In the genomic region with DNA sequence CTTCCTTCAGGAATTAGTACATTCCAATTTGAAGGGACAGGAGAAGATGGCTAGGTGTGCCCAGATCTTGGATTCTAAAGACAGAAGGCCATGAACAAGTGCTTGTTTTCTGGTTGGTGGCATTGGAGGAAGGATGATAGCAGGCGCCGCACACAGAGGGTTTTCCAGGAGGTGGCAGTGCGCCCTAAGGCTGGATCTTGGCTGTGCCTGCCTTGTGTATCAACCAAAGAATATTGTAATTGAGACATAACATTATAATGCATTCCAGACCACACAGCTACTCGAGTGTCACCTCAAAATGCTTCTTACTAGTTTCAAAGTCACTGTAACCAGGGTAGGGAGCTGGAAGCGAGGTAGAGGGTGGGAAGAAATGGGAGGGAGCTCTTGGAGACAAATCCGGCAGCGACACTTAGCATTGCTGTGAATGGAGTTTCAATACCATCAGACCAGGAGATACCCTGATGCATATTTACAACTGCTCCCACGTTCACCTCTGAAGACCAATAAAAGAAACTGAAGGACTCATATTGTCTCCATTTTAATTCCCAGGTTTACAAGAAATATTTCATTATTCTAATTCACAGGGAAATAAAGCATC, we compare ENCODE assay signal across 8 cellular contexts. TPM values are rescaled to one million over a fixed set of nuclear protein-coding genes. Genes with fewer than 3 reads are reported as not detected.
DNase-seq lines count a peak whose midpoint lies in the region; ATAC-seq, FAIRE-seq and TF ChIP-seq lines count a peak whose summit lies in the region.

No MANE protein-coding gene starts in this region.

- TF ChIP-seq CTCF in AG09309 (IDR thresholded peaks at IDR 0.05; ENCODE audit: control insufficient read depth, insufficient read depth, low read depth, low read length, missing control alignments), result peak; percentile 96
- TF ChIP-seq CTCF in endothelial cell of umbilical vein (IDR thresholded peaks at IDR 0.05; ENCODE audit: extremely low read depth in 1 of 2, insufficient read depth in 1 of 2, low read depth in 1 of 2, low read length in 2 of 2), result peak; percentile 83 to 88

- H3K4me2 ChIP-seq in endothelial cell of umbilical vein (ENCODE audit: insufficient read depth, low read length), result no peak overlapping the region
- no peak overlapping the region for H3K4me2 ChIP-seq in mesenchymal stem cell (ENCODE audit: low read length, poor library complexity, severe bottlenecking)

- H3K18ac ChIP-seq in mesenchymal stem cell (ENCODE audit: low read depth in 1 of 2, low read length in 2 of 2), result peak overlapping the region in 1 of 2 experiments; percentile 11

- H3K9me1 ChIP-seq in endothelial cell of umbilical vein (replicated peaks; ENCODE audit: control insufficient read depth, extremely low read depth, insufficient read depth, low read length), result no peaks in the 10 kb centered on the region

- no peak overlapping the region for H2BK15ac ChIP-seq in mesenchymal stem cell (ENCODE audit: low read depth, poor library complexity, severe bottlenecking)

- no peaks in the 10 kb centered on the region for H3K79me2 ChIP-seq in endothelial cell of umbilical vein (ENCODE audit: control insufficient read depth, insufficient read depth, low read length)

- POLR2A ChIA-PET in HEK293T (lab: Yijun Ruan, JAX), result no interaction called here
- POLR2A ChIA-PET in endothelial cell of umbilical vein (lab: Charles Lee), result interaction anchor here (0.6 kb wide), 1 partner anchor 489 kb away, joined by 3 read pairs; no protein-coding TSS in a partner anchor

- no peak overlapping the region for H3K23ac ChIP-seq in mesenchymal stem cell (ENCODE audit: low read length in 2 of 2)

- H3K27me3 ChIP-seq in endothelial cell of umbilical vein (ENCODE audit: control insufficient read depth in 2 of 2, insufficient read depth in 2 of 2, low read length in 2 of 2) (peaks cover 0 to 5% of the 10 kb centered on the region in 2 experiments), mesenchymal stem cell (ENCODE audit: control insufficient read depth in 1 of 2, insufficient read depth in 1 of 2, low read length in 2 of 2) (no peaks in the 10 kb centered on the region)

- no peak overlapping the region for H3K9ac ChIP-seq in endothelial cell of umbilical vein (replicated peaks; ENCODE audit: extremely low read depth, insufficient read depth, low read length)
- H3K9ac ChIP-seq in mesenchymal stem cell (ENCODE audit: low read length), result peak overlapping the region; percentile 23

- no peak overlapping the region for H3K4me3 Mint-ChIP-seq in stimulated activated naive CD8-positive, alpha-beta T cell treated with anti-CD3 and anti-CD28 coated beads, Interleukin-15, amount 100 ng/mL, for 72 hours

- no peaks in the 10 kb centered on the region for H3K27me3 Mint-ChIP-seq in stimulated activated naive CD8-positive, alpha-beta T cell treated with anti-CD3 and anti-CD28 coated beads, Interleukin-15, amount 100 ng/mL, for 72 hours

- H3K14ac ChIP-seq in mesenchymal stem cell (ENCODE audit: low read length in 2 of 2), result no peak overlapping the region

- dilution Hi-C loops in endothelial cell of umbilical vein (cut with MboI; ENCODE audit: extremely low pct_ligation_motif_present, low sequenced_read_pairs), result no loop called here

- H3K4me1 Mint-ChIP-seq in stimulated activated naive CD8-positive, alpha-beta T cell treated with anti-CD3 and anti-CD28 coated beads, Interleukin-15, amount 100 ng/mL, for 72 hours, result peaks cover 21% of the 10 kb centered on the region

- FAIRE-seq in endothelial cell of umbilical vein (lab: Jason Lieb, UNC), result peak; percentile 78

- no peaks in the 10 kb centered on the region for H3K9me3 ChIP-seq in endothelial cell of umbilical vein (replicated peaks; ENCODE audit: control insufficient read depth, insufficient read depth, low read length)
- H3K9me3 ChIP-seq in mesenchymal stem cell (ENCODE audit: control insufficient read depth, low read length), result no peaks in the 10 kb centered on the region

- H2AK5ac ChIP-seq in mesenchymal stem cell (ENCODE audit: low read length, severe bottlenecking), result no peak overlapping the region

- peaks cover 0 to 8% of the 10 kb centered on the region in 2 donors for H3K9me3 Mint-ChIP-seq in stimulated activated naive CD8-positive, alpha-beta T cell treated with anti-CD3 and anti-CD28 coated beads, Interleukin-15, amount 100 ng/mL, for 72 hours

- H3K4me1 ChIP-seq in endothelial cell of umbilical vein (ENCODE audit: control insufficient read depth, extremely low read depth, insufficient read depth, low read length), result no peaks in the 10 kb centered on the region
- H3K4me1 ChIP-seq in mesenchymal stem cell (ENCODE audit: control insufficient read depth, insufficient read depth, low read depth, low read length), result peaks cover 3% of the 10 kb centered on the region

- DNase-seq in AG09309 (ENCODE audit: low read depth) (peak; percentile 46), HEK293T (ENCODE audit: extremely low spot score) (peak; percentile 62), NCI-H748 (lab: John Stamatoyannopoulos, UW; ENCODE audit: unreplicated experiment) (peak; percentile 68), endothelial cell of umbilical vein (ENCODE audit: low read depth, low spot score) (peak; percentile 79), mesenchymal stem cell (peak; percentile 79)
- peak; percentile 43 for DNase-seq in activated CD8-positive, alpha-beta memory T cell treated with anti-CD3 and anti-CD28 coated beads, Interleukin-2, amount 50 U/mL, for 4 hours
- DNase-seq in stimulated activated naive CD8-positive, alpha-beta T cell treated with anti-CD3 and anti-CD28 coated beads, Interleukin-15, amount 100 ng/mL, for 72 hours, result peak; percentile 35 to 45

- peak overlapping the region in 1 of 2 experiments; percentile 44 for H3K4ac ChIP-seq in mesenchymal stem cell (ENCODE audit: low read depth in 1 of 2, low read length in 2 of 2)

- H3K79me1 ChIP-seq in mesenchymal stem cell (replicated peaks; ENCODE audit: low read length, poor library complexity, severe bottlenecking), result no peaks in the 10 kb centered on the region

- CTCF ChIA-PET in HEK293T (lab: Yijun Ruan, JAX), result interaction anchor here (0.6 kb wide), 1 partner anchor 73 kb away, joined by 6 read pairs; no protein-coding TSS in a partner anchor
- CTCF ChIA-PET in endothelial cell of umbilical vein (lab: Charles Lee), result interaction anchor here (0.6 to 3.8 kb wide), 14 partner anchors 13 to 496 kb away, joined by 3 to 76 read pairs (median 4); a partner anchor contains a TSS

- peak overlapping the region; percentile 14; the same call in 1 of the 2 replicates for H3K4me3 ChIP-seq in AG09309 (ENCODE audit: control insufficient read depth, low read depth, low read length)
- H3K4me3 ChIP-seq in endothelial cell of umbilical vein (replicated peaks in 1 of 3; ENCODE audit: insufficient read depth in 1 of 3, low read depth in 1 of 3, low read length in 3 of 3), result no peak overlapping the region
- no peak overlapping the region for H3K4me3 ChIP-seq in mesenchymal stem cell (ENCODE audit: insufficient read depth in 1 of 2, low read depth in 1 of 2, low read length in 2 of 2)

- WGBS in mesenchymal stem cell, result 53% methylated on average over 7 of the region's 8 CpGs

- no peak for TF ChIP-seq POLR2A in endothelial cell of umbilical vein (IDR thresholded peaks at IDR 0.05; ENCODE audit: low read depth, low read length)

- H3K27ac Mint-ChIP-seq in stimulated activated naive CD8-positive, alpha-beta T cell treated with anti-CD3 and anti-CD28 coated beads, Interleukin-15, amount 100 ng/mL, for 72 hours, result no peak overlapping the region

- peak; percentile 75 for ATAC-seq in stimulated activated naive CD8-positive, alpha-beta T cell treated with anti-CD3 and anti-CD28 coated beads, Interleukin-15, amount 100 ng/mL, for 72 hours
- ATAC-seq in GM21723 (IDR thresholded peaks at IDR 0.05; ENCODE audit: unreplicated experiment), result no peak

- H2BK5ac ChIP-seq in mesenchymal stem cell (ENCODE audit: low read depth, low read length, poor library complexity, severe bottlenecking), result no peak overlapping the region

- H2BK120ac ChIP-seq in mesenchymal stem cell (ENCODE audit: low read depth, low read length), result no peak overlapping the region

- H2AFZ ChIP-seq in endothelial cell of umbilical vein (ENCODE audit: low read depth, low read length), result no peak overlapping the region
- H2AFZ ChIP-seq in mesenchymal stem cell (ENCODE audit: low read depth, low read length), result no peak overlapping the region

- H3K27ac ChIP-seq in endothelial cell of umbilical vein (ENCODE audit: insufficient read depth, low read depth, low read length) (no peak overlapping the region), mesenchymal stem cell (ENCODE audit: low read length, poor library complexity, severe bottlenecking) (no peak overlapping the region)

- no TSS peak for BruUV-seq in endothelial cell of umbilical vein (replicated peaks; lab: Mats Ljungman, UMichigan)

- H4K8ac ChIP-seq in mesenchymal stem cell (ENCODE audit: low read length), result no peak overlapping the region

- intact Hi-C loops in endothelial cell of umbilical vein (cut with micrococcal nuclease), result loop anchor here (1.0 to 10.0 kb wide), 8 partner anchors 92 to 1090 kb away; no protein-coding TSS in a partner anchor

- no peak overlapping the region for H4K91ac ChIP-seq in mesenchymal stem cell (ENCODE audit: low read length)

- H2BK12ac ChIP-seq in mesenchymal stem cell (ENCODE audit: low read length in 2 of 2), result peak overlapping the region in 1 of 2 experiments; percentile 81

- H3K36me3 ChIP-seq in endothelial cell of umbilical vein (ENCODE audit: control insufficient read depth in 2 of 2, extremely low read depth in 1 of 2, insufficient read depth in 2 of 2, low read length in 2 of 2) (no peaks in the 10 kb centered on the region), mesenchymal stem cell (ENCODE audit: control insufficient read depth in 1 of 2, insufficient read depth in 2 of 2, low read depth in 1 of 2, low read length in 2 of 2) (no peaks in the 10 kb centered on the region)

- H4K20me1 ChIP-seq in endothelial cell of umbilical vein (replicated peaks; ENCODE audit: control insufficient read depth, extremely low read depth, insufficient read depth, low read length), result no peaks in the 10 kb centered on the region

TF ChIP-seq in HEK293T, 16 proteins besides CTCF, POLR2A, EP300 and RAD21 (continues in another document):
- TF ChIP-seq SUZ12 (IDR thresholded peaks at IDR 0.05) (no peak), ARNT (IDR thresholded peaks at IDR 0.05) (no peak), NFRKB (IDR thresholded peaks at IDR 0.05) (no peak)

TF ChIP-seq in endothelial cell of umbilical vein, 7 proteins besides CTCF, POLR2A, EP300 and RAD21 (continues in another document):
- TF ChIP-seq MYC (IDR thresholded peaks at IDR 0.05; ENCODE audit: low read depth, low read length), result no peak

RNA-seq across cellular contexts. Expression of a gene that starts 42.5 kb away (rescaled TPM):
- total RNA-seq in endothelial cell of umbilical vein, result not detected in 2 replicates
- not detected in 2 replicates for polyA plus RNA-seq in endothelial cell of umbilical vein
- polyA plus RNA-seq in endothelial cell of umbilical vein (2011; cell fraction: cytosol; rRNA removed), result not detected in 2 replicates
- 0.20 and 0.34 TPM in 2 replicates for polyA plus RNA-seq in endothelial cell of umbilical vein (2011; cell fraction: nucleus; rRNA removed)
- polyA plus RNA-seq in endothelial cell of umbilical vein (2012), result not detected in 2 replicates
- not detected in 2 replicates for polyA minus RNA-seq in endothelial cell of umbilical vein
- polyA minus RNA-seq in endothelial cell of umbilical vein (2011; cell fraction: cytosol; rRNA and poly(A)+ RNA removed), result not detected
- not detected in 2 replicates for polyA minus RNA-seq in endothelial cell of umbilical vein (2011; cell fraction: nucleus; rRNA and poly(A)+ RNA removed)
- polyA plus RNA-seq in mesenchymal stem cell (2013, experiment 1 of 2), result not detected
- not detected for polyA plus RNA-seq in mesenchymal stem cell (2013, experiment 2 of 2)
